Comparison of ENCODE assay signal across 27 cellular contexts in genomic region chr15:66993090-66993489, GRCh38.
DNase-seq lines count a peak whose midpoint lies in the region; ATAC-seq, FAIRE-seq and TF ChIP-seq lines count a peak whose summit lies in the region.
"Had no signal": no experiment of that assay in that cellular context is flagged by ENCODE, and none has a peak within 500 bp of the region (broad histone marks: within the 10 kb centered on the region; RNA-seq: fewer than 3 reads in every experiment).

No MANE protein-coding gene starts in this region.

- TF ChIP-seq POLR2A in IMR-90 (IDR thresholded peaks at IDR 0.05; ENCODE audit: low read depth, low read length), result no peak
- no peak for TF ChIP-seq POLR2A in K562 (conservative IDR thresholded peaks at IDR 0.05)

- H2BK5ac ChIP-seq in IMR-90 (ENCODE audit: low read depth, low read length, poor library complexity, severe bottlenecking), result no peak overlapping the region

- no peak overlapping the region for H2BK20ac ChIP-seq in IMR-90 (ENCODE audit: low read depth, low read length)

- peaks cover 15% of the 10 kb centered on the region for H3K4me1 Mint-ChIP-seq in osteocyte (ENCODE audit: unreplicated experiment)
- no peaks in the 10 kb centered on the region for H3K4me1 Mint-ChIP-seq in activated T-cell treated with anti-CD3 and anti-CD28 coated beads, Interleukin-2, amount 50 U/mL, for 72 hours (ENCODE audit: low read depth)
- H3K4me1 Mint-ChIP-seq: CD4-positive, alpha-beta memory T cell; CD4-positive, CD25-positive, alpha-beta regulatory T cell; CD8-positive, alpha-beta memory T cell had no signal

- no peak overlapping the region for H4K5ac ChIP-seq in IMR-90 (ENCODE audit: low read depth, low read length)

- H3K27me3 Mint-ChIP-seq in osteocyte (ENCODE audit: unreplicated experiment), result peaks cover 3% of the 10 kb centered on the region
- peaks cover 20% of the 10 kb centered on the region for H3K27me3 Mint-ChIP-seq in activated T-cell treated with anti-CD3 and anti-CD28 coated beads, Interleukin-2, amount 50 U/mL, for 72 hours (ENCODE audit: low read depth)

- H4K20me1 ChIP-seq in IMR-90 (ENCODE audit: insufficient read depth, low read length), result no peaks in the 10 kb centered on the region
- H4K20me1 ChIP-seq in K562 (replicated peaks; ENCODE audit: control insufficient read depth, insufficient read depth, low read length), result no peaks in the 10 kb centered on the region
- H4K20me1 ChIP-seq: BLaER1 had no signal

- H3K27me3 ChIP-seq in IMR-90 (ENCODE audit: control insufficient read depth, insufficient read depth, low read length), result 0 out of 2 replicates have a peak, but pooled peaks cover 1% of the 10 kb centered on the region
- H3K27me3 ChIP-seq in K562 (ENCODE audit: control insufficient read depth in 2 of 2, insufficient read depth in 2 of 2, low read length in 2 of 2), result peaks cover 0 to 2% of the 10 kb centered on the region in 2 experiments; a peak in 1 of 5 replicates
- H3K27me3 ChIP-seq: BLaER1 had no signal

- no peak overlapping the region for H3K4me2 ChIP-seq in IMR-90 (ENCODE audit: low read depth, low read length)
- H3K4me2 ChIP-seq in K562 (ENCODE audit: insufficient read depth, low read length), result no peak overlapping the region
- H3K4me2 ChIP-seq: BLaER1 had no signal

- H3K23ac ChIP-seq in IMR-90 (ENCODE audit: low read depth, low read length), result no peak overlapping the region; the same call in 1 of the 2 replicates

- H3K4me3 ChIP-seq in HEK293 (ENCODE audit: low read depth, low read length) (no peak overlapping the region), IMR-90 (ENCODE audit: insufficient read depth, low read depth, low read length) (no peak overlapping the region), K562 (no peak overlapping the region)
- H3K4me3 ChIP-seq: BLaER1, GM12878 had no signal

- 100% methylated on average over 1 of the region's 2 CpGs; no CpG with 5 or more reads in 1 of the 2 experiments for WGBS in IMR-90 (ENCODE audit: extremely low coverage in 2 of 2, insufficient read length in 1 of 2), 2 experiments
- WGBS in K562 (ENCODE audit: insufficient coverage, low coverage, missing lambda C conversion rate), result 17% methylated on average over 2 of the region's 2 CpGs

- H3K9ac ChIP-seq in IMR-90 (ENCODE audit: low read depth, low read length) (no peak overlapping the region), K562 (ENCODE audit: insufficient read depth in 1 of 2, low read depth in 2 of 2, low read length in 2 of 2) (no peak overlapping the region)
- H3K9ac ChIP-seq: BLaER1 had no signal

- no peak overlapping the region for H3K4ac ChIP-seq in IMR-90 (ENCODE audit: low read depth, low read length)

- DNase-seq in IMR-90 (no peak), K562 (ENCODE audit: extremely low read depth in 1 of 4, low spot score in 3 of 4) (no peak), osteocyte (ENCODE audit: extremely low spot score, unreplicated experiment) (peak; percentile 17), glomerular visceral epithelial cell (ENCODE audit: extremely low spot score) (no peak)
- no peak for DNase-seq in activated T-cell treated with anti-CD3 and anti-CD28 coated beads, Interleukin-2, amount 50 U/mL, for 72 hours
- DNase-seq: 8988T; ACHN; BE2C; C1 segment of cervical spinal cord; CD4-positive, alpha-beta memory T cell; CD4-positive, CD25-positive, alpha-beta regulatory T cell; CD8-positive, alpha-beta memory T cell; COR-L47; DMS 273 treated with DMSO at 0.1 percent for 48 hours; DMS153; DMS53; DMS79; DND-41; EL; GDM1 had no signal

- H2AK5ac ChIP-seq in IMR-90 (ENCODE audit: low read depth, low read length), result 0 out of 2 replicates have a peak overlapping the region, but pooled peaks have one; percentile 46

- POLR2A ChIA-PET in HEK293 (lab: Yijun Ruan, JAX), result no interaction called here
- POLR2A ChIA-PET in IMR-90 (lab: Charles Lee; ENCODE audit: unreplicated experiment), result no interaction called here
- POLR2A ChIA-PET in K562 (lab: Yijun Ruan, JAX), result interaction anchor here (0.6 to 1.3 kb wide), 3 partner anchors 9 to 46 kb away, joined by 3 to 4 read pairs (median 3); no protein-coding TSS in a partner anchor

- ATAC-seq in IMR-90 (ENCODE audit: low read depth) (no peak), K562 (no peak), HG02840 (IDR thresholded peaks at IDR 0.05; ENCODE audit: low FRiP score, unreplicated experiment) (no peak)
- ATAC-seq in activated T-cell treated with anti-CD3 and anti-CD28 coated beads, Interleukin-2, amount 50 U/mL, for 72 hours (replicated peaks in 1 of 2), result no peak
- ATAC-seq: GM12878 had no signal

- H3K9me3 Mint-ChIP-seq in osteocyte (ENCODE audit: unreplicated experiment), result peaks cover 18% of the 10 kb centered on the region
- peaks cover 0 to 3% of the 10 kb centered on the region in 2 donors for H3K9me3 Mint-ChIP-seq in activated T-cell treated with anti-CD3 and anti-CD28 coated beads, Interleukin-2, amount 50 U/mL, for 72 hours

- H3K36me3 ChIP-seq in HEK293 (ENCODE audit: control insufficient read depth in 2 of 2, insufficient read depth in 1 of 2, low read length in 2 of 2) (no peaks in the 10 kb centered on the region), IMR-90 (ENCODE audit: control insufficient read depth, insufficient read depth, low read length) (no peaks in the 10 kb centered on the region), K562 (ENCODE audit: control insufficient read depth, insufficient read depth, low read length) (no peaks in the 10 kb centered on the region)
- H3K36me3 ChIP-seq: BE2C, BLaER1 had no signal

- no peak overlapping the region for H4K8ac ChIP-seq in IMR-90 (ENCODE audit: low read depth in 2 of 2, low read length in 2 of 2)

- FAIRE-seq in K562 (lab: Jason Lieb, UNC), result no peak
- FAIRE-seq: GM12878, GM12892, GM18507 had no signal

- peak overlapping the region; percentile 56; the same call in 1 of the 3 replicates for H2BK15ac ChIP-seq in IMR-90 (ENCODE audit: low read depth, low read length)

- CTCF ChIA-PET in HEK293 (lab: Yijun Ruan, JAX) (interaction anchor here (0.7 kb wide), 1 partner anchor 142 kb away, joined by 3 read pairs; no protein-coding TSS in a partner anchor), IMR-90 (lab: Yijun Ruan, JAX) (no interaction called here), K562 (lab: Yijun Ruan, JAX; ENCODE audit: low intra/inter-chr PET ratio) (no interaction called here)

- intact Hi-C loops in IMR-90 (cut with micrococcal nuclease), result no loop called here
- intact Hi-C loops in K562 (cut with micrococcal nuclease), result no loop called here

- H3K14ac ChIP-seq in IMR-90 (replicated peaks; ENCODE audit: low read depth, low read length), result no peak overlapping the region; the same call in 1 of the 2 replicates

- H2AK9ac ChIP-seq in IMR-90 (replicated peaks; ENCODE audit: low read depth, low read length, poor library complexity), result no peak overlapping the region

- no peak overlapping the region for H3K27ac Mint-ChIP-seq in osteocyte (ENCODE audit: unreplicated experiment)
- no peak overlapping the region for H3K27ac Mint-ChIP-seq in activated T-cell treated with anti-CD3 and anti-CD28 coated beads, Interleukin-2, amount 50 U/mL, for 72 hours
- H3K27ac Mint-ChIP-seq: CD14-positive monocyte; CD4-positive, alpha-beta memory T cell; CD4-positive, CD25-positive, alpha-beta regulatory T cell; CD8-positive, alpha-beta memory T cell had no signal

- H3K56ac ChIP-seq in IMR-90 (ENCODE audit: extremely low read depth, insufficient read depth, low read length), result no peak overlapping the region

- H3K9me3 ChIP-seq in HEK293 (ENCODE audit: control insufficient read depth, insufficient read depth, low read depth, low read length) (no peaks in the 10 kb centered on the region), IMR-90 (ENCODE audit: control insufficient read depth, insufficient read depth, low read length) (no peaks in the 10 kb centered on the region), K562 (replicated peaks; ENCODE audit: control insufficient read depth, insufficient read depth, low read depth, low read length) (no peaks in the 10 kb centered on the region)
- H3K9me3 ChIP-seq: BE2C had no signal

- no peak overlapping the region for H2BK120ac ChIP-seq in IMR-90 (ENCODE audit: low read depth, low read length)

- H3K4me3 Mint-ChIP-seq in osteocyte (ENCODE audit: unreplicated experiment), result no peak overlapping the region
- no peak overlapping the region for H3K4me3 Mint-ChIP-seq in activated T-cell treated with anti-CD3 and anti-CD28 coated beads, Interleukin-2, amount 50 U/mL, for 72 hours
- H3K4me3 Mint-ChIP-seq: CD14-positive monocyte; CD4-positive, alpha-beta memory T cell; CD4-positive, CD25-positive, alpha-beta regulatory T cell; CD8-positive, alpha-beta memory T cell had no signal

- no peaks in the 10 kb centered on the region for H3K79me2 ChIP-seq in K562 (ENCODE audit: control insufficient read depth, insufficient read depth, low read length)

- in situ Hi-C loops in IMR-90 (cut with MboI; ENCODE audit: low sequenced_read_pairs) (no loop called here), K562 (cut with MboI) (no loop called here)

- peaks cover 0 to 4% of the 10 kb centered on the region in 2 experiments; a peak in 1 of 4 replicates for H3K79me1 ChIP-seq in IMR-90 (ENCODE audit: low read depth in 1 of 2, low read length in 2 of 2)

- H3K36me3 Mint-ChIP-seq in osteocyte (ENCODE audit: unreplicated experiment), result peaks cover 8% of the 10 kb centered on the region
- peaks cover 0 to 1% of the 10 kb centered on the region in 2 donors for H3K36me3 Mint-ChIP-seq in activated T-cell treated with anti-CD3 and anti-CD28 coated beads, Interleukin-2, amount 50 U/mL, for 72 hours (ENCODE audit: insufficient read depth in 2 of 2)
- H3K36me3 Mint-ChIP-seq: CD14-positive monocyte; CD4-positive, alpha-beta memory T cell; CD4-positive, CD25-positive, alpha-beta regulatory T cell; CD8-positive, alpha-beta memory T cell had no signal

- no peak for TF ChIP-seq CTCF in HEK293 (tag by site-specific recombination; IDR thresholded peaks at IDR 0.05)
- TF ChIP-seq CTCF in IMR-90 (conservative IDR thresholded peaks at IDR 0.05; ENCODE audit: low read depth, low read length), result no peak
- TF ChIP-seq CTCF in K562 (IDR thresholded peaks at IDR 0.05 in 2 of 3, conservative IDR thresholded peaks at IDR 0.05 in 1 of 3; ENCODE audit: insufficient read depth in 2 of 3, low read depth in 1 of 3, low read length in 3 of 3), result no peak
- no peak for TF ChIP-seq CTCF in osteocyte (IDR thresholded peaks at IDR 0.05)

- H2AFZ ChIP-seq in IMR-90 (replicated peaks; ENCODE audit: low read length, poor library complexity) (no peak overlapping the region), K562 (ENCODE audit: low read depth, low read length) (no peak overlapping the region)

- TF ChIP-seq EP300 in K562 (IDR thresholded peaks at IDR 0.05; ENCODE audit: low read length), result no peak

- BruUV-seq in IMR-90 (replicated peaks; lab: Mats Ljungman, UMichigan) (no TSS peak), K562 (replicated peaks; lab: Mats Ljungman, UMichigan) (no TSS peak)

- H3K27ac ChIP-seq in HEK293 (ENCODE audit: extremely low read depth, low read depth, low read length), result no peak overlapping the region
- no peak overlapping the region for H3K27ac ChIP-seq in IMR-90 (ENCODE audit: insufficient read depth, low read length)
- no peak overlapping the region for H3K27ac ChIP-seq in K562 (ENCODE audit: extremely low read depth, low read depth, low read length)
- H3K27ac ChIP-seq: BLaER1 had no signal

- dilution Hi-C loops in IMR-90 (cut with HindIII; ENCODE audit: low sequenced_read_pairs, unreplicated experiment), result no loop called here

- peaks cover 5% of the 10 kb centered on the region for H3K9me1 ChIP-seq in IMR-90 (ENCODE audit: insufficient read depth, low read length)
- no peaks in the 10 kb centered on the region for H3K9me1 ChIP-seq in K562 (ENCODE audit: control insufficient read depth, insufficient read depth, low read length)

- TF ChIP-seq RAD21 in IMR-90 (IDR thresholded peaks at IDR 0.05; ENCODE audit: low read length), result no peak
- TF ChIP-seq RAD21 in K562 (CRISPR knock-in tag; conservative IDR thresholded peaks at IDR 0.05 in 1 of 2, IDR thresholded peaks at IDR 0.05 in 1 of 2), result no peak

- H4K91ac ChIP-seq in IMR-90 (ENCODE audit: insufficient read depth, low read depth, low read length), result no peak overlapping the region

- H3K18ac ChIP-seq in IMR-90 (ENCODE audit: low read depth, low read length), result no peak overlapping the region

- no peaks in the 10 kb centered on the region for H3K4me1 ChIP-seq in HEK293 (ENCODE audit: control insufficient read depth, insufficient read depth, low read length)
- peaks cover 3% of the 10 kb centered on the region for H3K4me1 ChIP-seq in IMR-90 (ENCODE audit: control insufficient read depth, insufficient read depth, low read length)
- peaks cover 0 to 3% of the 10 kb centered on the region in 2 experiments; a peak in 3 of 5 replicates for H3K4me1 ChIP-seq in K562 (replicated peaks in 1 of 2; ENCODE audit: control insufficient read depth in 2 of 2, insufficient read depth in 2 of 2, low read length in 2 of 2)
- H3K4me1 ChIP-seq: BE2C, BLaER1 had no signal
